19 cellular contexts compared by ENCODE assay signal in genomic region chr6:44258921-44259320, GRCh38. TPM values are rescaled to one million over a fixed set of nuclear protein-coding genes. Genes with fewer than 3 reads are reported as not detected.
DNase-seq lines count a peak whose midpoint lies in the region; ATAC-seq and TF ChIP-seq lines count a peak whose summit lies in the region.
"Had no signal": no experiment of that assay in that cellular context is flagged by ENCODE, and none has a peak within 500 bp of the region (broad histone marks: within the 10 kb centered on the region; RNA-seq: fewer than 3 reads in every experiment).

No MANE protein-coding gene starts in this region.

- H3K36me3 ChIP-seq in BLaER1 treated with 17β-estradiol and CSF1 and Interleukin-3, amounts not matched to agents 10 nM and 100 nM: peaks cover 51 to 72% (median 62%) of the 10 kb centered on the region in 11 experiments
- peaks cover 7% of the 10 kb centered on the region for H3K36me3 ChIP-seq in Caco-2 (ENCODE audit: control insufficient read depth, insufficient read depth, low read length)
- H3K36me3 ChIP-seq in mesenchymal stem cell (ENCODE audit: control insufficient read depth in 1 of 2, insufficient read depth in 2 of 2, low read depth in 1 of 2, low read length in 2 of 2): peaks cover 48 to 51% of the 10 kb centered on the region in 2 experiments
- H3K36me3 ChIP-seq in ascending aorta: peaks cover 12 to 13% of the 10 kb centered on the region in 2 donors
- H3K36me3 ChIP-seq: uterus had no signal

- H3K9me3 ChIP-seq in BLaER1 treated with 17β-estradiol and CSF1 and Interleukin-3, amounts not matched to agents 10 nM and 100 nM (replicated peaks in 1 of 11): no peaks in the 10 kb centered on the region
- H3K9me3 ChIP-seq in Caco-2 (no peaks in the 10 kb centered on the region), mesenchymal stem cell (ENCODE audit: control insufficient read depth, low read length) (no peaks in the 10 kb centered on the region), ascending aorta (no peaks in the 10 kb centered on the region)
- H3K9me3 ChIP-seq: colonic mucosa, heart left ventricle, uterus had no signal

- no peak overlapping the region for H3K14ac ChIP-seq in mesenchymal stem cell (ENCODE audit: low read length in 2 of 2)

- peak overlapping the region in 1 of 10 experiments; percentile 3; a peak in 2 of 20 replicates for H3K4me3 ChIP-seq in BLaER1 treated with 17β-estradiol and CSF1 and Interleukin-3, amounts not matched to agents 10 nM and 100 nM
- H3K4me3 ChIP-seq in Caco-2 (ENCODE audit: low read depth, low read length) (no peak overlapping the region), mesenchymal stem cell (ENCODE audit: insufficient read depth in 1 of 2, low read depth in 1 of 2, low read length in 2 of 2) (no peak overlapping the region), ascending aorta (no peak overlapping the region)
- H3K4me3 ChIP-seq: colonic mucosa, heart left ventricle, uterus had no signal

- no peak overlapping the region for H2BK15ac ChIP-seq in mesenchymal stem cell (ENCODE audit: low read depth, poor library complexity, severe bottlenecking)

- H3K9me3 Mint-ChIP-seq in Caco-2 (ENCODE audit: unreplicated experiment) (no peaks in the 10 kb centered on the region), naive B cell (peaks cover 0 to 2% (median 0%) of the 10 kb centered on the region in 7 donors)
- H3K9me3 Mint-ChIP-seq in activated T-helper 1 cell treated with anti-CD3 and anti-CD28 coated beads, Interleukin-12 subunit alpha, Interleukin-12 subunit beta, Interleukin-2, Interleukin-4 antibody, amounts not matched to agents 30 ng/mL and 10 ng/mL and 1 ng/mL, durations not matched to agents 14 hours and 24 hours and 36 hours: no peaks in the 10 kb centered on the region

- WGBS in mesenchymal stem cell: 97% methylated on average over 3 of the region's 3 CpGs

- TF ChIP-seq CTCF in Caco-2 (IDR thresholded peaks at IDR 0.05; ENCODE audit: insufficient read depth in 1 of 2, low read depth in 1 of 2, low read length in 1 of 2, severe bottlenecking in 1 of 2, unreplicated experiment in 1 of 2): no peak
- no peak for TF ChIP-seq CTCF in ascending aorta (IDR thresholded peaks at IDR 0.05)

- DNase-seq in Caco-2 (no peak), naive B cell (no peak), DMS153 (lab: John Stamatoyannopoulos, UW) (no peak), mesenchymal stem cell (no peak), NCI-H510A treated with DMSO at 0.1 percent for 48 hours (lab: John Stamatoyannopoulos, UW) (no peak), ascending aorta (ENCODE audit: low spot score in 2 of 2) (no peak)
- no peak for DNase-seq in activated T-helper 1 cell treated with anti-CD3 and anti-CD28 coated beads, Interleukin-12 subunit alpha, Interleukin-12 subunit beta, Interleukin-2, Interleukin-4 antibody, amounts not matched to agents 30 ng/mL and 10 ng/mL and 1 ng/mL, durations not matched to agents 14 hours and 24 hours and 36 hours (ENCODE audit: low spot score)
- DNase-seq: colonic mucosa; EL; kidney; NCI-H1092 treated with DMSO at 0.1 percent for 48 hours; SIG-M5; small intestine; stimulated activated naive CD4-positive, alpha-beta T cell treated with Interleukin-2 at 50 U/mL for 16 hours had no signal

- no peak overlapping the region for H3K23ac ChIP-seq in mesenchymal stem cell (ENCODE audit: low read length in 2 of 2)

- H3K79me1 ChIP-seq in mesenchymal stem cell (replicated peaks; ENCODE audit: low read length, poor library complexity, severe bottlenecking): peaks cover 27% of the 10 kb centered on the region

- no peak for ATAC-seq in naive B cell (ENCODE audit: low read depth in 2 of 2)
- ATAC-seq: esophagus mucosa, heart left ventricle had no signal

- H2BK120ac ChIP-seq in mesenchymal stem cell (ENCODE audit: low read depth, low read length): no peak overlapping the region

- no peak overlapping the region for H4K91ac ChIP-seq in mesenchymal stem cell (ENCODE audit: low read length)

- H3K27me3 Mint-ChIP-seq in Caco-2 (ENCODE audit: insufficient read depth, unreplicated experiment) (no peaks in the 10 kb centered on the region), naive B cell (no peaks in the 10 kb centered on the region)
- H3K27me3 Mint-ChIP-seq in activated T-helper 1 cell treated with anti-CD3 and anti-CD28 coated beads, Interleukin-12 subunit alpha, Interleukin-12 subunit beta, Interleukin-2, Interleukin-4 antibody, amounts not matched to agents 30 ng/mL and 10 ng/mL and 1 ng/mL, durations not matched to agents 14 hours and 24 hours and 36 hours (ENCODE audit: insufficient read depth): no peaks in the 10 kb centered on the region

- H4K20me1 ChIP-seq in BLaER1 treated with 17β-estradiol and CSF1 and Interleukin-3, amounts not matched to agents 10 nM and 100 nM: peaks cover 43 to 93% (median 85%) of the 10 kb centered on the region in 11 experiments

- no peak overlapping the region for H2BK12ac ChIP-seq in mesenchymal stem cell (ENCODE audit: low read length in 2 of 2)

- H3K4me3 Mint-ChIP-seq in Caco-2 (ENCODE audit: unreplicated experiment) (peak overlapping the region; percentile 78), naive B cell (peak overlapping the region; percentile 78 to 96 (median 85))
- peak overlapping the region; percentile 84 for H3K4me3 Mint-ChIP-seq in activated T-helper 1 cell treated with anti-CD3 and anti-CD28 coated beads, Interleukin-12 subunit alpha, Interleukin-12 subunit beta, Interleukin-2, Interleukin-4 antibody, amounts not matched to agents 30 ng/mL and 10 ng/mL and 1 ng/mL, durations not matched to agents 14 hours and 24 hours and 36 hours

- no peak overlapping the region for H3K18ac ChIP-seq in mesenchymal stem cell (ENCODE audit: low read depth in 1 of 2, low read length in 2 of 2)

- H3K4ac ChIP-seq in mesenchymal stem cell (ENCODE audit: low read depth in 1 of 2, low read length in 2 of 2): no peak overlapping the region

- CTCF ChIA-PET in Caco-2 (lab: Charles Lee): no interaction called here

- H2AK5ac ChIP-seq in mesenchymal stem cell (ENCODE audit: low read length, severe bottlenecking): no peak overlapping the region

- H2AFZ ChIP-seq in mesenchymal stem cell (ENCODE audit: low read depth, low read length): no peak overlapping the region
- H2AFZ ChIP-seq: parathyroid adenoma had no signal

- H3K27ac Mint-ChIP-seq in Caco-2 (ENCODE audit: unreplicated experiment): peak overlapping the region; percentile 87
- H3K27ac Mint-ChIP-seq in activated T-helper 1 cell treated with anti-CD3 and anti-CD28 coated beads, Interleukin-12 subunit alpha, Interleukin-12 subunit beta, Interleukin-2, Interleukin-4 antibody, amounts not matched to agents 30 ng/mL and 10 ng/mL and 1 ng/mL, durations not matched to agents 14 hours and 24 hours and 36 hours: peak overlapping the region; percentile 81
- H3K27ac Mint-ChIP-seq in naive B cell: peak overlapping the region; percentile 81 to 100 (median 98)

- POLR2A ChIA-PET in Caco-2 (lab: Charles Lee): no interaction called here

- H3K36me3 Mint-ChIP-seq in Caco-2 (ENCODE audit: insufficient read depth, unreplicated experiment): peaks cover 47% of the 10 kb centered on the region
- H3K36me3 Mint-ChIP-seq in activated T-helper 1 cell treated with anti-CD3 and anti-CD28 coated beads, Interleukin-12 subunit alpha, Interleukin-12 subunit beta, Interleukin-2, Interleukin-4 antibody, amounts not matched to agents 30 ng/mL and 10 ng/mL and 1 ng/mL, durations not matched to agents 14 hours and 24 hours and 36 hours (ENCODE audit: low read depth): peaks cover 47% of the 10 kb centered on the region
- H3K36me3 Mint-ChIP-seq in naive B cell: peaks cover 4 to 34% of the 10 kb centered on the region in 2 donors

- peaks cover 79 to 88% (median 83%) of the 10 kb centered on the region in 10 experiments for H3K4me1 ChIP-seq in BLaER1 treated with 17β-estradiol and CSF1 and Interleukin-3, amounts not matched to agents 10 nM and 100 nM
- H3K4me1 ChIP-seq in Caco-2: peaks cover 24% of the 10 kb centered on the region
- peaks cover 43% of the 10 kb centered on the region for H3K4me1 ChIP-seq in mesenchymal stem cell (ENCODE audit: control insufficient read depth, insufficient read depth, low read depth, low read length)
- H3K4me1 ChIP-seq in ascending aorta: peaks cover 10 to 29% of the 10 kb centered on the region in 2 donors

- H3K4me1 Mint-ChIP-seq in Caco-2 (ENCODE audit: low read depth, unreplicated experiment) (peaks cover 33% of the 10 kb centered on the region), naive B cell (peaks cover 73 to 90% (median 89%) of the 10 kb centered on the region in 3 donors)
- peaks cover 76% of the 10 kb centered on the region for H3K4me1 Mint-ChIP-seq in activated T-helper 1 cell treated with anti-CD3 and anti-CD28 coated beads, Interleukin-12 subunit alpha, Interleukin-12 subunit beta, Interleukin-2, Interleukin-4 antibody, amounts not matched to agents 30 ng/mL and 10 ng/mL and 1 ng/mL, durations not matched to agents 14 hours and 24 hours and 36 hours (ENCODE audit: low read depth)

- no TSS peak for BruUV-seq in Caco-2 (replicated peaks; lab: Mats Ljungman, UMichigan)

- H3K9ac ChIP-seq in BLaER1 treated with 17β-estradiol and CSF1 and Interleukin-3, amounts not matched to agents 10 nM and 100 nM: peak overlapping the region in 6 of 11 experiments; percentile 25 to 91 (median 46); a peak in 7 of 22 replicates
- no peak overlapping the region for H3K9ac ChIP-seq in mesenchymal stem cell (ENCODE audit: low read length)
- H3K9ac ChIP-seq: parathyroid adenoma had no signal

- H3K27me3 ChIP-seq in BLaER1 treated with 17β-estradiol and CSF1 and Interleukin-3, amounts not matched to agents 10 nM and 100 nM: no peaks in the 10 kb centered on the region
- H3K27me3 ChIP-seq in Caco-2 (replicated peaks; ENCODE audit: control insufficient read depth, insufficient read depth, low read length): no peaks in the 10 kb centered on the region
- no peaks in the 10 kb centered on the region for H3K27me3 ChIP-seq in mesenchymal stem cell (ENCODE audit: control insufficient read depth in 1 of 2, insufficient read depth in 1 of 2, low read length in 2 of 2)
- no peaks in the 10 kb centered on the region for H3K27me3 ChIP-seq in ascending aorta
- H3K27me3 ChIP-seq: colonic mucosa, heart left ventricle, uterus had no signal

- peak overlapping the region in 6 of 11 experiments; percentile 9 to 93 (median 89); a peak in 9 of 22 replicates for H3K27ac ChIP-seq in BLaER1 treated with 17β-estradiol and CSF1 and Interleukin-3, amounts not matched to agents 10 nM and 100 nM
- no peak overlapping the region for H3K27ac ChIP-seq in mesenchymal stem cell (ENCODE audit: low read length, poor library complexity, severe bottlenecking)
- no peak overlapping the region for H3K27ac ChIP-seq in ascending aorta
- H3K27ac ChIP-seq: colonic mucosa, parathyroid adenoma, uterus had no signal

- no peak overlapping the region for H4K8ac ChIP-seq in mesenchymal stem cell (ENCODE audit: low read length)

- H2BK5ac ChIP-seq in mesenchymal stem cell (ENCODE audit: low read depth, low read length, poor library complexity, severe bottlenecking): no peak overlapping the region

- intact Hi-C loops in Caco-2 (cut with micrococcal nuclease; ENCODE audit: unreplicated experiment): no loop called here
- intact Hi-C loops in activated T-helper 1 cell treated with anti-CD3 and anti-CD28 coated beads, Interleukin-12 subunit alpha, Interleukin-12 subunit beta, Interleukin-2, Interleukin-4 antibody, amounts not matched to agents 30 ng/mL and 10 ng/mL and 1 ng/mL, durations not matched to agents 14 hours and 24 hours and 36 hours (cut with micrococcal nuclease): no loop called here
- intact Hi-C loops in ascending aorta (cut with DNase I): no loop called here

- peak overlapping the region in 6 of 11 experiments; percentile 97 to 99 (median 98); a peak in 11 of 22 replicates for H3K4me2 ChIP-seq in BLaER1 treated with 17β-estradiol and CSF1 and Interleukin-3, amounts not matched to agents 10 nM and 100 nM
- H3K4me2 ChIP-seq in mesenchymal stem cell (ENCODE audit: low read length, poor library complexity, severe bottlenecking): no peak overlapping the region

RNA-seq across cellular contexts. Expression of gene SLC35B2, which starts 1.6 kb away (rescaled TPM):
- total RNA-seq in Caco-2 (2022) (44.6 and 44.8 TPM in 2 replicates), ascending aorta (9.9 TPM)
- total RNA-seq in activated T-helper 1 cell treated with anti-CD3 and anti-CD28 coated beads, Interleukin-12 subunit alpha, Interleukin-12 subunit beta, Interleukin-2, Interleukin-4 antibody, amounts not matched to agents 30 ng/mL and 10 ng/mL and 1 ng/mL, durations not matched to agents 14 hours and 24 hours and 36 hours: 29.2 and 30.1 TPM in 2 replicates
- 10 to 100 TPM; 24.2 to 38.6 (median 27.2) TPM for polyA plus RNA-seq in naive B cell (ENCODE audit: low read depth in 6 of 6)
- polyA plus RNA-seq in mesenchymal stem cell (2013, experiment 1 of 2): 80.8 TPM
- polyA plus RNA-seq in mesenchymal stem cell (2013, experiment 2 of 2): 81.8 TPM

RNA-seq across cellular contexts. Expression of gene NFKBIE, which starts 6.4 kb away (rescaled TPM):
- total RNA-seq in Caco-2 (2022) (8.4 and 10.1 TPM in 2 replicates), ascending aorta (1.9 TPM)
- total RNA-seq in activated T-helper 1 cell treated with anti-CD3 and anti-CD28 coated beads, Interleukin-12 subunit alpha, Interleukin-12 subunit beta, Interleukin-2, Interleukin-4 antibody, amounts not matched to agents 30 ng/mL and 10 ng/mL and 1 ng/mL, durations not matched to agents 14 hours and 24 hours and 36 hours: 23.2 and 29.0 TPM in 2 replicates
- polyA plus RNA-seq in naive B cell (ENCODE audit: low read depth in 6 of 6): 10 to 100 TPM; 22.1 to 30.8 (median 27.9) TPM
- 4.9 TPM for polyA plus RNA-seq in mesenchymal stem cell (2013, experiment 1 of 2)
- 4.8 TPM for polyA plus RNA-seq in mesenchymal stem cell (2013, experiment 2 of 2)

RNA-seq across cellular contexts. Expression of gene TMEM151B, which starts 11.3 kb away (rescaled TPM):
- not detected in 2 replicates for total RNA-seq in Caco-2 (2022)
- 0.29 TPM in 1 of 2 replicates, not detected in the other for total RNA-seq in activated T-helper 1 cell treated with anti-CD3 and anti-CD28 coated beads, Interleukin-12 subunit alpha, Interleukin-12 subunit beta, Interleukin-2, Interleukin-4 antibody, amounts not matched to agents 30 ng/mL and 10 ng/mL and 1 ng/mL, durations not matched to agents 14 hours and 24 hours and 36 hours
- not detected for polyA plus RNA-seq in naive B cell (ENCODE audit: low read depth in 6 of 6)
- not detected for polyA plus RNA-seq in mesenchymal stem cell (2013, experiment 1 of 2)
- polyA plus RNA-seq in mesenchymal stem cell (2013, experiment 2 of 2): not detected
- not detected for total RNA-seq in ascending aorta
- total RNA-seq: esophagus mucosa, kidney had no signal

RNA-seq across cellular contexts. Expression of gene HSP90AB1, which starts 12.0 kb away (rescaled TPM):
- 967 and 1,046 TPM in 2 replicates for total RNA-seq in Caco-2 (2022)
- 2,065 and 2,095 TPM in 2 replicates for total RNA-seq in activated T-helper 1 cell treated with anti-CD3 and anti-CD28 coated beads, Interleukin-12 subunit alpha, Interleukin-12 subunit beta, Interleukin-2, Interleukin-4 antibody, amounts not matched to agents 30 ng/mL and 10 ng/mL and 1 ng/mL, durations not matched to agents 14 hours and 24 hours and 36 hours
- 100 to 1,000 TPM; 420 to 486 (median 447) TPM for polyA plus RNA-seq in naive B cell (ENCODE audit: low read depth in 6 of 6)
- polyA plus RNA-seq in mesenchymal stem cell (2013, experiment 1 of 2): 545 TPM
- 525 TPM for polyA plus RNA-seq in mesenchymal stem cell (2013, experiment 2 of 2)
- 354 TPM for total RNA-seq in ascending aorta

RNA-seq across cellular contexts. Expression of gene SLC29A1, which starts 35.5 kb away (rescaled TPM):
- total RNA-seq in Caco-2 (2022) (80.7 and 81.3 TPM in 2 replicates), ascending aorta (224 TPM)
- total RNA-seq in activated T-helper 1 cell treated with anti-CD3 and anti-CD28 coated beads, Interleukin-12 subunit alpha, Interleukin-12 subunit beta, Interleukin-2, Interleukin-4 antibody, amounts not matched to agents 30 ng/mL and 10 ng/mL and 1 ng/mL, durations not matched to agents 14 hours and 24 hours and 36 hours: 121 and 122 TPM in 2 replicates
- polyA plus RNA-seq in naive B cell (ENCODE audit: low read depth in 6 of 6): 1 to 10 TPM in 3 of 6 donors, under 1 TPM in 3; 0.15 to 3.1 (median 0.99) TPM
- polyA plus RNA-seq in mesenchymal stem cell (2013, experiment 1 of 2): 31.6 TPM
- polyA plus RNA-seq in mesenchymal stem cell (2013, experiment 2 of 2): 29.2 TPM

Comparison
In these comparisons a context has a peak if more than half of its experiments do, and no peak if none do; other contexts are left out.
1. H3K27ac ChIP-seq: peak in BLaER1 treated with 17β-estradiol and CSF1 and Interleukin-3, amounts not matched to agents 10 nM and 100 nM (6 of 11); none in mesenchymal stem cell (single experiment) and ascending aorta (0 of 2).
2. Peak in every context shown above with its lines, with median percentiles within 50 percentile points of each other: H3K27ac Mint-ChIP-seq and H3K4me3 Mint-ChIP-seq.